Comparison of ENCODE assay signal across 9 cellular contexts in the genomic region with DNA sequence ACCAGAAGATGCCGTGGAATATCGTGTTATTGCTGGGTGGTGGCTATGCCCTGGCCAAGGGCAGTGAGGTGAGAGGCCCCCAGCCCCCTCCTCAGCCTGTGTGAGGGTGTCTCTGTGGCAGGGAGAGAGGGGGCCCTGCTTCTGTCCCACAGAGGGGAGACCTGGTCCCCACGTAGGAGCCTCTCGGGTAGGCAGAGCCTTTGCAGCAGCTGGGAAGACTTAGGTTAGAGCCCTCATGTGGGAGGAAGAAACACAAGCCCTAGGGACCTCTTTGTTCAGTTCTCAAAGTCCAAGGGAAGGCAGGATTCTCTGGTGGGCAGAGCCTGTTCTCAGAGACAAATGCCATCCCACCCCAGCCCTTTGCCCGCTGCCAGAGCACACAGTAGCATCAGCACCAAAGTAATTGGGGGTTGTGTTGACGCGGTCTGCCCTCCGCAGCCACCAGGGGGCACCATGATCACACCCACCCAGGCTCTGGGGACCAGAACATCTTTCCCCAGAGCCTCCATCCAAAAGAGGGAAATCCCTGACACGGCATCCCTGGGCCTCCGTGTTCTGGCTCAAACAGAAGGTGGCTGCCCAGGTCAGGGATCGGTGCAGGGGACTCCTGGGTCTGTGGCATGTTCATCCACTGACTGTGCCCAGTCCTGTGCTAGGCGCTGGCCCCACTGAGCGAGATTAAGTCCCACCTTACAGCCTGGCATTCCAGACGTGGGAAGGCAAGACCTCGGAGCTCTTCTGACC. TPM values are rescaled to one million over a fixed set of nuclear protein-coding genes. Genes with fewer than 3 reads are reported as not detected.
DNase-seq lines count a peak whose midpoint lies in the region; ATAC-seq and TF ChIP-seq lines count a peak whose summit lies in the region.
"Had no signal": no experiment of that assay in that cellular context is flagged by ENCODE, and none has a peak within 500 bp of the region (broad histone marks: within the 10 kb centered on the region; RNA-seq: fewer than 3 reads in every experiment).

No MANE protein-coding gene starts in this region.

- H3K4me1 Mint-ChIP-seq in CD8-positive, alpha-beta memory T cell: no peaks in the 10 kb centered on the region
- H3K4me1 Mint-ChIP-seq in H9: peaks cover 12 to 18% of the 10 kb centered on the region in 2 experiments

- no peaks in the 10 kb centered on the region for H3K27me3 ChIP-seq in CD8-positive, alpha-beta memory T cell (ENCODE audit: insufficient read depth, low read length, poor library complexity, severe bottlenecking)
- H3K27me3 ChIP-seq in H9 (ENCODE audit: insufficient read depth, low read length): no peaks in the 10 kb centered on the region
- no peaks in the 10 kb centered on the region for H3K27me3 ChIP-seq in liver (ENCODE audit: control insufficient read depth in 4 of 4, insufficient read depth in 4 of 4, low read length in 3 of 4)

- no peak overlapping the region for H2BK15ac ChIP-seq in H9 (ENCODE audit: low read depth, low read length)

- no peak overlapping the region for H2BK120ac ChIP-seq in H9 (ENCODE audit: low read depth, low read length, poor library complexity, severe bottlenecking)

- no peak overlapping the region for H3K27ac ChIP-seq in CD8-positive, alpha-beta memory T cell (ENCODE audit: low read depth, low read length)
- H3K27ac ChIP-seq in H9 (ENCODE audit: insufficient read length, low read depth, low read length) (no peak overlapping the region), liver (ENCODE audit: low read depth in 1 of 2, low read length in 2 of 2) (no peak overlapping the region)

- peak overlapping the region in 1 of 8 donors; percentile 14 for H3K27ac Mint-ChIP-seq in CD8-positive, alpha-beta memory T cell
- H3K27ac Mint-ChIP-seq in H9: no peak overlapping the region
- H3K27ac Mint-ChIP-seq: T-helper 1 cell treated with Interleukin-12 subunit alpha and Interleukin-12 subunit beta and Interleukin-4 antibody, amounts not matched to agents 30 μg/mL and 1 μg/mL, for 36 hours had no signal

- no peak overlapping the region for H4K91ac ChIP-seq in H9 (ENCODE audit: insufficient read length, low read depth, low read length)

- no peak overlapping the region for H4K5ac ChIP-seq in H9 (ENCODE audit: insufficient read length, low read depth, low read length)

- H3K23ac ChIP-seq in H9 (ENCODE audit: insufficient read length, low read depth, low read length): no peak overlapping the region

- H3K36me3 ChIP-seq in CD8-positive, alpha-beta memory T cell (ENCODE audit: insufficient read depth, low read length): no peaks in the 10 kb centered on the region
- no peaks in the 10 kb centered on the region for H3K36me3 ChIP-seq in liver (ENCODE audit: control insufficient read depth in 4 of 4, insufficient read depth in 3 of 4, low read depth in 1 of 4, low read length in 3 of 4)

- peak; percentile 90 to 97 for TF ChIP-seq RAD21 in liver (IDR thresholded peaks at IDR 0.05)

- no peak overlapping the region for H2AFZ ChIP-seq in H9 (ENCODE audit: low read length)

- no peaks in the 10 kb centered on the region for H3K23me2 ChIP-seq in H9 (ENCODE audit: insufficient read length, low read depth, low read length, poor library complexity, severe bottlenecking)

- no peaks in the 10 kb centered on the region for H3K9me3 ChIP-seq in CD8-positive, alpha-beta memory T cell (ENCODE audit: low read length)
- no peaks in the 10 kb centered on the region for H3K9me3 ChIP-seq in H9 (ENCODE audit: control insufficient read depth, low read depth, low read length)
- H3K9me3 ChIP-seq in liver (ENCODE audit: control insufficient read depth in 4 of 4, low read length in 3 of 4): no peaks in the 10 kb centered on the region

- no peak for ATAC-seq in HG03108 (IDR thresholded peaks at IDR 0.05; ENCODE audit: unreplicated experiment)

- TF ChIP-seq CTCF in H9 (conservative IDR thresholded peaks at IDR 0.05) (peak; percentile 94), choroid plexus epithelial cell (conservative IDR thresholded peaks at IDR 0.05; ENCODE audit: low read depth, low read length) (peak; percentile 93), liver (IDR thresholded peaks at IDR 0.05; ENCODE audit: low read depth, low read length, missing input control) (peak; percentile 88)

- no peaks in the 10 kb centered on the region for H3K79me1 ChIP-seq in H9 (ENCODE audit: insufficient read depth, low read depth, low read length, poor library complexity, severe bottlenecking)

- H3K79me2 ChIP-seq in H9 (ENCODE audit: insufficient read depth, low read length): no peaks in the 10 kb centered on the region

- no peak overlapping the region for H2BK5ac ChIP-seq in H9 (ENCODE audit: insufficient read length, low read length)

- no peaks in the 10 kb centered on the region for H3K9me3 Mint-ChIP-seq in CD8-positive, alpha-beta memory T cell
- H3K9me3 Mint-ChIP-seq in H9: no peaks in the 10 kb centered on the region; a peak in 1 of 5 replicates
- H3K9me3 Mint-ChIP-seq: T-helper 1 cell treated with Interleukin-12 subunit alpha and Interleukin-12 subunit beta and Interleukin-4 antibody, amounts not matched to agents 30 μg/mL and 1 μg/mL, for 36 hours had no signal

- no CpG with 5 or more reads among the region's 15 CpGs for WGBS in H9 (ENCODE audit: extremely low coverage, insufficient read length, low lambda C conversion rate)
- WGBS in liver: 43% methylated on average over 15 of the region's 15 CpGs

- H3K14ac ChIP-seq in H9 (ENCODE audit: insufficient read depth, low read length): no peak overlapping the region

- CTCF ChIA-PET in CD8-positive, alpha-beta memory T cell (lab: Charles Lee): interaction anchor here (1.7 to 7.2 kb wide), 4 partner anchors 9 to 117 kb away, joined by 5 to 37 read pairs (median 9); partner anchors contain the start of gene RSKR

- H3K27me3 Mint-ChIP-seq in CD8-positive, alpha-beta memory T cell: peaks cover 3 to 14% of the 10 kb centered on the region in 2 donors
- H3K27me3 Mint-ChIP-seq in H9 (ENCODE audit: low read depth): peaks cover 19% of the 10 kb centered on the region

- POLR2A ChIA-PET in CD8-positive, alpha-beta memory T cell (lab: Charles Lee): no interaction called here

- no peak overlapping the region for H2BK20ac ChIP-seq in H9 (ENCODE audit: low read depth, low read length, poor library complexity, severe bottlenecking)

- H4K8ac ChIP-seq in H9 (replicated peaks; ENCODE audit: insufficient read length, low read depth, low read length): no peak overlapping the region

- H3K4me2 ChIP-seq in H9 (ENCODE audit: insufficient read depth, insufficient read length, low read length): no peak overlapping the region

- H4K20me1 ChIP-seq in H9 (ENCODE audit: control insufficient read depth, insufficient read depth, insufficient read length): no peaks in the 10 kb centered on the region

- H3K36me3 Mint-ChIP-seq in CD8-positive, alpha-beta memory T cell: no peaks in the 10 kb centered on the region
- no peaks in the 10 kb centered on the region; a peak in 1 of 7 replicates for H3K36me3 Mint-ChIP-seq in H9 (ENCODE audit: insufficient read depth in 1 of 3, low read depth in 3 of 3)

- H3T11ph ChIP-seq in H9 (ENCODE audit: low read length): no peak overlapping the region

- H3K56ac ChIP-seq in H9 (ENCODE audit: insufficient read length, low read depth, low read length): no peak overlapping the region

- no peak overlapping the region for H3K18ac ChIP-seq in H9 (ENCODE audit: insufficient read length, low read depth, low read length)

- H3K4me3 Mint-ChIP-seq in CD8-positive, alpha-beta memory T cell: no peak overlapping the region
- no peak overlapping the region for H3K4me3 Mint-ChIP-seq in H9
- H3K4me3 Mint-ChIP-seq: T-helper 1 cell treated with Interleukin-12 subunit alpha and Interleukin-12 subunit beta and Interleukin-4 antibody, amounts not matched to agents 30 μg/mL and 1 μg/mL, for 36 hours had no signal

- H2AK5ac ChIP-seq in H9 (ENCODE audit: insufficient read length, low read length): no peak overlapping the region

- peak; percentile 55 to 83 (median 65) for DNase-seq in CD8-positive, alpha-beta memory T cell
- peak; percentile 90 for DNase-seq in H9
- peak; percentile 68 for DNase-seq in NCI-H345 (lab: John Stamatoyannopoulos, UW)
- DNase-seq in activated CD4-positive, alpha-beta T cell treated with anti-CD3 and anti-CD28 coated beads for 48 hours: peak; percentile 87
- DNase-seq in choroid plexus epithelial cell (ENCODE audit: low read depth): peak; percentile 75
- DNase-seq in stimulated activated CD4-positive, alpha-beta T cell treated with anti-CD3 and anti-CD28 coated beads, TNF-alpha, amount 100 ng/mL, for 48 hours (ENCODE audit: low read depth in 3 of 3): peak; percentile 50 to 77 (median 75)

- H3K9ac ChIP-seq in H9 (ENCODE audit: extremely low read depth, insufficient read length, low read length): no peak overlapping the region
- H3K9ac ChIP-seq in liver (ENCODE audit: low read depth in 1 of 2, low read length in 2 of 2): no peak overlapping the region

- no peak overlapping the region for H3K4me3 ChIP-seq in CD8-positive, alpha-beta memory T cell (ENCODE audit: low read length)
- H3K4me3 ChIP-seq in choroid plexus epithelial cell (ENCODE audit: low read depth, low read length): no peak overlapping the region
- no peak overlapping the region for H3K4me3 ChIP-seq in liver (ENCODE audit: low read depth in 1 of 3, low read length in 3 of 3)

- no peak overlapping the region for H2BK12ac ChIP-seq in H9 (ENCODE audit: insufficient read length, low read depth, low read length)

- H3K4ac ChIP-seq in H9 (ENCODE audit: low read depth, low read length): no peak overlapping the region

- no peaks in the 10 kb centered on the region for H3K4me1 ChIP-seq in CD8-positive, alpha-beta memory T cell (ENCODE audit: insufficient read depth, low read length)
- H3K4me1 ChIP-seq in H9 (ENCODE audit: insufficient read depth, low read length) (peaks cover 2% of the 10 kb centered on the region; the same call in 1 of the 2 replicates), liver (ENCODE audit: control insufficient read depth in 4 of 4, insufficient read depth in 4 of 4, low read length in 3 of 4) (peaks cover 0 to 1% (median 0%) of the 10 kb centered on the region in 4 donors)

TF ChIP-seq in liver, 16 proteins besides CTCF, POLR2A, EP300 and RAD21 (continues in another document):
- TF ChIP-seq JUND (IDR thresholded peaks at IDR 0.05) (no peak), YY1 (IDR thresholded peaks at IDR 0.05) (no peak), NR2F2 (IDR thresholded peaks at IDR 0.05) (no peak)
- TF ChIP-seq, protein P1, sequence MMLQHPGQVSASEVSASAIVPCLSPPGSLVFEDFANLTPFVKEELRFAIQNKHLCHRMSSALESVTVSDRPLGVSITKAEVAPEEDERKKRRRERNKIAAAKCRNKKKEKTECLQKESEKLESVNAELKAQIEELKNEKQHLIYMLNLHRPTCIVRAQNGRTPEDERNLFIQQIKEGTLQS (IDR thresholded peaks at IDR 0.05): no peak

RNA-seq across cellular contexts. Expression of gene FOXN1, which starts 11.5 kb away (rescaled TPM):
- total RNA-seq in CD8-positive, alpha-beta memory T cell: not detected
- polyA plus RNA-seq in CD8-positive, alpha-beta memory T cell: not detected
- total RNA-seq in H9 (2021) (not detected in 2 replicates), liver (not detected)
- not detected for polyA plus RNA-seq in liver

RNA-seq across cellular contexts. Expression of gene SLC13A2, which starts 21.2 kb away (rescaled TPM):
- total RNA-seq in CD8-positive, alpha-beta memory T cell: not detected
- not detected for polyA plus RNA-seq in CD8-positive, alpha-beta memory T cell
- total RNA-seq in H9 (2021): not detected in 2 replicates
- total RNA-seq in liver: under 1 TPM; 0.25 to 0.47 TPM
- polyA plus RNA-seq in liver: under 1 TPM; 0.10 to 0.52 TPM

RNA-seq across cellular contexts. Expression of gene UNC119, which starts 57.8 kb away (rescaled TPM):
- 10 to 100 TPM; 28.9 to 29.1 TPM for total RNA-seq in CD8-positive, alpha-beta memory T cell
- 21.9 TPM for polyA plus RNA-seq in CD8-positive, alpha-beta memory T cell
- total RNA-seq in H9 (2021) (36.9 and 38.3 TPM in 2 replicates), liver (10 to 100 TPM; 14.0 to 20.0 TPM)
- 10 to 100 TPM; 16.0 to 16.2 TPM for polyA plus RNA-seq in liver
